In the genomic region with DNA sequence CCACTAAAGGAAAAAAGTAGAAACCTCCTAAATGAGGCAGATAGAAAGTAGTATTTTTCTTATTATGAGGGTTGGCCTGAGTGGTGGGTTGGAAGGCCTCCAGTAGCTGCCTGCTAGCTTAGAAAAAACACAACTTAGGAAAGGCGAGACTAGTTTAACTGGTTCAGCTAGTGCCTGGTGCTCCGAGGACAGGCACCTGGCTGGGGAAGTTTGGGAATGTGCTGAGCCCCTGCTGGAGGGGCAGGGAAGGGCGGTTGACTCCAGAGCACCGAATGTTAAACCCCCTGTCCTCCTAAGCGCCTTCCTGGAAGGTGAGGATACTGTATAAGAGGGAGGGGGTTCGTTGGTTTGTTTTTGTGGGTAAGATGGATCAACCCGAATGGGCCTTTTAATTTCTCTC, we compare ENCODE assay signal across 2 cellular contexts.
TF ChIP-seq lines count a peak whose summit lies in the region.

No MANE protein-coding gene starts in this region.

TF ChIP-seq in Ishikawa, 13 proteins besides CTCF, POLR2A, EP300 and RAD21 (continued from another document):
- peak; percentile 87 for TF ChIP-seq MAX (IDR thresholded peaks at IDR 0.05)
- peak; percentile 58; the same call in 1 of the 2 replicates for TF ChIP-seq FOXM1 (IDR thresholded peaks at IDR 0.05; ENCODE audit: borderline replicate concordance, low read depth)
- TF ChIP-seq, protein P1, sequence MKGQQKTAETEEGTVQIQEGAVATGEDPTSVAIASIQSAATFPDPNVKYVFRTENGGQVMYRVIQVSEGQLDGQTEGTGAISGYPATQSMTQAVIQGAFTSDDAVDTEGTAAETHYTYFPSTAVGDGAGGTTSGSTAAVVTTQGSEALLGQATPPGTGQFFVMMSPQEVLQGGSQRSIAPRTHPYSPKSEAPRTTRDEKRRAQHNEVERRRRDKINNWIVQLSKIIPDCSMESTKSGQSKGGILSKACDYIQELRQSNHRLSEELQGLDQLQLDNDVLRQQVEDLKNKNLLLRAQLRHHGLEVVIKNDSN (IDR thresholded peaks at IDR 0.05): no peak
- TF ChIP-seq REST (IDR thresholded peaks at IDR 0.05; ENCODE audit: low read depth): no peak
- TF ChIP-seq TAF1 (IDR thresholded peaks at IDR 0.05; ENCODE audit: low read depth): no peak
- peak; percentile 90 for TF ChIP-seq NFIC (IDR thresholded peaks at IDR 0.05)
- peak; percentile 77; the same call in 1 of the 2 replicates for TF ChIP-seq ZBTB7A (IDR thresholded peaks at IDR 0.05; ENCODE audit: low read depth)
- peak; percentile 84 for TF ChIP-seq TEAD4 (IDR thresholded peaks at IDR 0.05)
- peak; percentile 93 for TF ChIP-seq TCF12 (IDR thresholded peaks at IDR 0.05; ENCODE audit: low read depth)
- TF ChIP-seq CREB1 (IDR thresholded peaks at IDR 0.05; ENCODE audit: low read depth): no peak

TF ChIP-seq in H1, 55 proteins besides CTCF, POLR2A, EP300 and RAD21 (continued from another document):
- TF ChIP-seq CHD2 (IDR thresholded peaks at IDR 0.05; ENCODE audit: low read length): no peak
- 0 out of 2 replicates have a peak, but pooled peaks have one; percentile 22 for TF ChIP-seq E2F6 (IDR thresholded peaks at IDR 0.05)
